In genomic region chr15:45200001-45200798, GRCh38 we compare ENCODE assay signal across 8 cellular contexts. TPM values are rescaled to one million over a fixed set of nuclear protein-coding genes. Genes with fewer than 3 reads are reported as not detected.
DNase-seq lines count a peak whose midpoint lies in the region; ATAC-seq and TF ChIP-seq lines count a peak whose summit lies in the region.

No MANE protein-coding gene starts in this region.

- H3K4me3 ChIP-seq in GM08714 (ENCODE audit: low read length) = peak overlapping the region; percentile 67
- H3K4me3 ChIP-seq in heart right ventricle = peak overlapping the region; percentile 33 to 80 (median 72)

- H3K36me3 Mint-ChIP-seq in progenitor cell of endocrine pancreas (ENCODE audit: insufficient read depth) = no peaks in the 10 kb centered on the region

- no peaks in the 10 kb centered on the region for H3K36me3 ChIP-seq in heart right ventricle

- H3K4me1 Mint-ChIP-seq in progenitor cell of endocrine pancreas (ENCODE audit: low read depth) = peaks cover 3% of the 10 kb centered on the region

- TF ChIP-seq CTCF in heart right ventricle (IDR thresholded peaks at IDR 0.05) (no peak), progenitor cell of endocrine pancreas (IDR thresholded peaks at IDR 0.05; ENCODE audit: unreplicated experiment) (no peak)

- ATAC-seq in HG02588 (IDR thresholded peaks at IDR 0.05; ENCODE audit: unreplicated experiment) (peak; percentile 33), heart right ventricle (peak; percentile 73 to 91 (median 86))

- H3K27ac ChIP-seq in heart right ventricle = peak overlapping the region; percentile 85 to 99 (median 96)

- H3K27me3 ChIP-seq in heart right ventricle = no peaks in the 10 kb centered on the region

- peak; percentile 71 for DNase-seq in NCI-H1105 (lab: John Stamatoyannopoulos, UW)
- peak; percentile 76 for DNase-seq in SKM-1 (lab: John Stamatoyannopoulos, UW; ENCODE audit: unreplicated experiment)
- peak; percentile 94 for DNase-seq in activated naive CD8-positive, alpha-beta T cell treated with anti-CD3 and anti-CD28 coated beads, Interleukin-2, amount 50 U/mL, for 16 hours (ENCODE audit: low read depth, low spot score)
- peak; percentile 92 to 98 for DNase-seq in heart right ventricle
- peak; percentile 97 for DNase-seq in progenitor cell of endocrine pancreas (ENCODE audit: low spot score, unreplicated experiment)
- peak; percentile 99 for DNase-seq in ureter (ENCODE audit: low spot score)

- no peak overlapping the region for H3K4me3 Mint-ChIP-seq in progenitor cell of endocrine pancreas (ENCODE audit: low read depth)

- no peaks in the 10 kb centered on the region for H3K9me3 Mint-ChIP-seq in progenitor cell of endocrine pancreas (ENCODE audit: low read depth)

- H3K9me3 ChIP-seq in heart right ventricle = no peaks in the 10 kb centered on the region

- H3K4me1 ChIP-seq in heart right ventricle = peaks cover 0 to 48% (median 14%) of the 10 kb centered on the region in 9 donors

- H3K27me3 Mint-ChIP-seq in progenitor cell of endocrine pancreas = no peaks in the 10 kb centered on the region

- intact Hi-C loops in heart right ventricle (cut with DNase I) = loop anchor here in 7 of 10 donors (1.0 to 5.0 kb wide), 8 partner anchors 33 to 257 kb away; a partner anchor contains a TSS

- H3K27ac Mint-ChIP-seq in progenitor cell of endocrine pancreas = no peak overlapping the region

- 0% methylated on average over 34 of the region's 34 CpGs for WGBS in heart right ventricle, 2 donors

RNA-seq across cellular contexts. Expression of gene SHF, which starts 12.4 kb away (rescaled TPM):
- 1 to 10 TPM; 3.6 to 8.4 (median 5.6) TPM for total RNA-seq in heart right ventricle
- polyA plus RNA-seq in heart right ventricle = 1 to 10 TPM; 2.4 to 5.8 TPM
- 61.1 and 61.7 TPM in 2 replicates for total RNA-seq in progenitor cell of endocrine pancreas
- total RNA-seq in ureter = 7.9 TPM

RNA-seq across cellular contexts. Expression of gene SLC28A2, which starts 51.8 kb away (rescaled TPM):
- total RNA-seq in heart right ventricle = not detected
- polyA plus RNA-seq in heart right ventricle = not detected
- 1.2 and 1.7 TPM in 2 replicates for total RNA-seq in progenitor cell of endocrine pancreas
- total RNA-seq in ureter = not detected

Comparison
In these comparisons a context has a peak if more than half of its experiments do, and no peak if none do; other contexts are left out.
1. Peak in every context shown above with its lines: DNase-seq, ATAC-seq, H3K4me3 ChIP-seq and H3K27ac ChIP-seq.